In the genomic region with DNA sequence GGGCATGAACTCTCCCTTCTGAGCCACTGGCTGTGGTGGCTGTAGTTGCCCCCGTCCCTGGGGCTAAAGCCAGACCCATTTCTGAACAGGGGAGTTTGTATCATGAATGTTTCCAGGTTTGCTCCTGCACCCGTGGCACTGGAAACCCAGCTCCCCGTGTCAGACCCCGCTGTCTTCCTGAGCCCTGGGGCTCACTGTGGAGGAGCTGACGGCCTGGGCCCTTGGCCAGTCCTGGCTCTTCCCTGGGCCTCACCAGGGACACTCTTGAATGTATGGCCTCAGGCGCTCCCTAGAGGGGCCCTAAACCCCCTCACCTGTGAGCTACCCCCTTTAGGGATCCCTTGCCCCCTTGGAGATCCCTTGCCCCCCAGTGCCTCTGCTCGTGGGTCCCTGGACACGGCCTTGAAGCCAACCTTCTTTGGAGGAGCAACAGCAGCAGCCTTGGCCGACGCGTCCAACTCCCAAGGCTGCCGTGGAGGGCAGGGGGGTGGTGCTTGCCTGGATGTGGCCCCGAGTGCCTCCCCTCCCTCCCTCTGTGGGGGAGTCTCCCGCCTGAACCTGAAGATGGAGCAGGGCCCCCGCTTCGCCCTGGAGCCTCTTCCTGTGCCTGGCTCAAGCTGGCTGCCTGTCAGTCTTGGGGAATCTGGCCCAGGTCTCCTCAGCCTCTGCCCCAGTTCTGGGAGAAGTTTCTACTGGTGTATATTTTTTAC, we compare ENCODE assay signal across 2 cellular contexts.
TF ChIP-seq lines count a peak whose summit lies in the region.

No MANE protein-coding gene starts in this region.

TF ChIP-seq in HepG2, 621 proteins besides CTCF, POLR2A, EP300 and RAD21:
- TF ChIP-seq ZNF224 (CRISPR knock-in tag; IDR thresholded peaks at IDR 0.05) (no peak), ZNF501 (CRISPR knock-in tag; IDR thresholded peaks at IDR 0.05) (peak; percentile 30; the same call in 1 of the 2 replicates), AGO2 (optimal IDR thresholded peaks at IDR 0.05; ENCODE audit: low read depth, low read length) (peak; percentile 77), MAZ (IDR thresholded peaks at IDR 0.05; ENCODE audit: borderline replicate concordance, low read depth, low read length) (no peak), MAZ (CRISPR knock-in tag; IDR thresholded peaks at IDR 0.05; ENCODE audit: low read depth) (no peak), ZNF678 (CRISPR knock-in tag; IDR thresholded peaks at IDR 0.05) (no peak), RBFOX2 (IDR thresholded peaks at IDR 0.05; ENCODE audit: low read depth, low read length) (0 out of 2 replicates have a peak, but pooled peaks have one; percentile 18), SMARCC2 (IDR thresholded peaks at IDR 0.05) (no peak)
- TF ChIP-seq, protein P1, sequence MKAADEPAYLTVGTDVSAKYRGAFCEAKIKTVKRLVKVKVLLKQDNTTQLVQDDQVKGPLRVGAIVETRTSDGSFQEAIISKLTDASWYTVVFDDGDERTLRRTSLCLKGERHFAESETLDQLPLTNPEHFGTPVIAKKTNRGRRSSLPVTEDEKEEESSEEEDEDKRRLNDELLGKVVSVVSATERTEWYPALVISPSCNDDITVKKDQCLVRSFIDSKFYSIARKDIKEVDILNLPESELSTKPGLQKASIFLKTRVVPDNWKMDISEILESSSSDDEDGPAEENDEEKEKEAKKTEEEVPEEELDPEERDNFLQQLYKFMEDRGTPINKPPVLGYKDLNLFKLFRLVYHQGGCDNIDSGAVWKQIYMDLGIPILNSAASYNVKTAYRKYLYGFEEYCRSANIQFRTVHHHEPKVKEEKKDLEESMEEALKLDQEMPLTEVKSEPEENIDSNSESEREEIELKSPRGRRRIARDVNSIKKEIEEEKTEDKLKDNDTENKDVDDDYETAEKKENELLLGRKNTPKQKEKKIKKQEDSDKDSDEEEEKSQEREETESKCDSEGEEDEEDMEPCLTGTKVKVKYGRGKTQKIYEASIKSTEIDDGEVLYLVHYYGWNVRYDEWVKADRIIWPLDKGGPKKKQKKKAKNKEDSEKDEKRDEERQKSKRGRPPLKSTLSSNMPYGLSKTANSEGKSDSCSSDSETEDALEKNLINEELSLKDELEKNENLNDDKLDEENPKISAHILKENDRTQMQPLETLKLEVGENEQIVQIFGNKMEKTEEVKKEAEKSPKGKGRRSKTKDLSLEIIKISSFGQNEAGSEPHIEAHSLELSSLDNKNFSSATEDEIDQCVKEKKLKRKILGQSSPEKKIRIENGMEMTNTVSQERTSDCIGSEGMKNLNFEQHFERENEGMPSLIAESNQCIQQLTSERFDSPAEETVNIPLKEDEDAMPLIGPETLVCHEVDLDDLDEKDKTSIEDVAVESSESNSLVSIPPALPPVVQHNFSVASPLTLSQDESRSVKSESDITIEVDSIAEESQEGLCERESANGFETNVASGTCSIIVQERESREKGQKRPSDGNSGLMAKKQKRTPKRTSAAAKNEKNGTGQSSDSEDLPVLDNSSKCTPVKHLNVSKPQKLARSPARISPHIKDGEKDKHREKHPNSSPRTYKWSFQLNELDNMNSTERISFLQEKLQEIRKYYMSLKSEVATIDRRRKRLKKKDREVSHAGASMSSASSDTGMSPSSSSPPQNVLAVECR (CRISPR knock-in tag; IDR thresholded peaks at IDR 0.05; ENCODE audit: borderline replicate concordance) = 0 out of 2 replicates have a peak, but pooled peaks have one; percentile 15

TF ChIP-seq in GM12891, 5 proteins besides CTCF, POLR2A, EP300 and RAD21:
- no peak for TF ChIP-seq SPI1 (IDR thresholded peaks at IDR 0.05; ENCODE audit: low read depth, low read length)
- no peak for TF ChIP-seq PAX5 (IDR thresholded peaks at IDR 0.05; ENCODE audit: insufficient read depth, low read length, severe bottlenecking)
- no peak for TF ChIP-seq POU2F2 (IDR thresholded peaks at IDR 0.05; ENCODE audit: low read depth, low read length)
- TF ChIP-seq TAF1 (IDR thresholded peaks at IDR 0.05; ENCODE audit: low read depth, low read length) = no peak
- no peak for TF ChIP-seq POLR2AphosphoS5 (IDR thresholded peaks at IDR 0.05; ENCODE audit: low read depth, low read length)
